In genomic region chr3:151356791-151357460, GRCh38 we compare ENCODE assay signal across 19 cellular contexts. TPM values are rescaled to one million over a fixed set of nuclear protein-coding genes. Genes with fewer than 3 reads are reported as not detected.
DNase-seq lines count a peak whose midpoint lies in the region; ATAC-seq and TF ChIP-seq lines count a peak whose summit lies in the region.
"Had no signal": no experiment of that assay in that cellular context is flagged by ENCODE, and none has a peak within 500 bp of the region (broad histone marks: within the 10 kb centered on the region; RNA-seq: fewer than 3 reads in every experiment).

No MANE protein-coding gene starts in this region.

- H3K9me3 Mint-ChIP-seq in memory B cell = no peaks in the 10 kb centered on the region
- H3K9me3 Mint-ChIP-seq: activated naive CD8-positive, alpha-beta T cell treated with anti-CD3 and anti-CD28 coated beads, Interleukin-2, amount 10 ng/mL, durations not matched to agents 7 days and 5 days; type B pancreatic cell had no signal

- no peaks in the 10 kb centered on the region for H3K4me1 ChIP-seq in mammary epithelial cell (ENCODE audit: insufficient read depth, low read length)
- H3K4me1 ChIP-seq: SJSA1 had no signal

- no peak overlapping the region for H3K4me3 Mint-ChIP-seq in memory B cell
- H3K4me3 Mint-ChIP-seq: activated naive CD8-positive, alpha-beta T cell treated with anti-CD3 and anti-CD28 coated beads, Interleukin-2, amount 10 ng/mL, durations not matched to agents 7 days and 5 days; type B pancreatic cell had no signal

- H3K27ac Mint-ChIP-seq in memory B cell = peak overlapping the region; percentile 59
- H3K27ac Mint-ChIP-seq: activated naive CD8-positive, alpha-beta T cell treated with anti-CD3 and anti-CD28 coated beads, Interleukin-2, amount 10 ng/mL, durations not matched to agents 7 days and 5 days; type B pancreatic cell had no signal

- intact Hi-C loops in mammary epithelial cell (cut with micrococcal nuclease) = no loop called here

- H3K4me2 ChIP-seq in mammary epithelial cell (ENCODE audit: insufficient read depth, low read depth, low read length) = peak overlapping the region; percentile 41

- CTCF ChIA-PET in mammary epithelial cell (lab: Charles Lee; ENCODE audit: low non-redundant PET) = no interaction called here

- no TSS peak for BruUV-seq in mammary epithelial cell (replicated peaks; lab: Mats Ljungman, UMichigan)

- peak overlapping the region; percentile 60 for H2AFZ ChIP-seq in mammary epithelial cell (ENCODE audit: low read depth, low read length)

- no peak overlapping the region for H3K27ac ChIP-seq in mammary epithelial cell (ENCODE audit: insufficient read depth, low read depth, low read length)
- H3K27ac ChIP-seq: SJSA1, WERI-Rb-1 had no signal

- no peaks in the 10 kb centered on the region for H3K27me3 ChIP-seq in mammary epithelial cell (ENCODE audit: insufficient read depth, low read length)
- H3K27me3 ChIP-seq: SJSA1 had no signal

- 11% methylated on average over 2 of the region's 2 CpGs for WGBS in mammary epithelial cell (ENCODE audit: low coverage, missing lambda C conversion rate)

- no peak for TF ChIP-seq CTCF in mammary epithelial cell (conservative IDR thresholded peaks at IDR 0.05 in 1 of 2, IDR thresholded peaks at IDR 0.05 in 1 of 2; ENCODE audit: extremely low read depth in 1 of 2, insufficient read depth in 1 of 2, low read depth in 1 of 2, low read length in 2 of 2)

- no peaks in the 10 kb centered on the region for H3K27me3 Mint-ChIP-seq in memory B cell
- H3K27me3 Mint-ChIP-seq: type B pancreatic cell had no signal

- dilution Hi-C loops in mammary epithelial cell (cut with HindIII; ENCODE audit: low sequenced_read_pairs) = no loop called here

- in situ Hi-C loops in mammary epithelial cell (cut with MboI; ENCODE audit: low sequenced_read_pairs in 2 of 2) = no loop called here

- H3K79me2 ChIP-seq in mammary epithelial cell (ENCODE audit: insufficient read depth, low read length) = no peaks in the 10 kb centered on the region

- DNase-seq in Ammon's horn (ENCODE audit: low spot score) (peak; percentile 66), LHCN-M2 (ENCODE audit: low read depth) (peak; percentile 2), mammary epithelial cell (no peak), memory B cell (ENCODE audit: low spot score in 2 of 2) (no peak), HPDE6-E6E7 (ENCODE audit: extremely low spot score) (no peak), T-helper 9 cell (no peak), dermis blood vessel endothelial cell (no peak)
- DNase-seq: activated CD8-positive, alpha-beta memory T cell treated with anti-CD3 and anti-CD28 coated beads, Interleukin-2, amount 50 U/mL, for 4 hours; activated naive CD8-positive, alpha-beta T cell treated with anti-CD3 and anti-CD28 coated beads, Interleukin-2, amount 10 ng/mL, durations not matched to agents 7 days and 5 days; NCI-H1930; NCI-H69; stimulated activated CD8-positive, alpha-beta memory T cell treated with anti-CD3 and anti-CD28 coated beads, Interleukin-4, amount 100 ng/mL, for 48 hours; WERI-Rb-1 had no signal

- no peak overlapping the region for H3K4me3 ChIP-seq in mammary epithelial cell (replicated peaks in 1 of 3; ENCODE audit: insufficient read depth in 1 of 3, low read depth in 2 of 3, low read length in 3 of 3)
- H3K4me3 ChIP-seq: SJSA1 had no signal

- ATAC-seq in memory B cell (ENCODE audit: low read depth) (peak; percentile 78), GM19324 (IDR thresholded peaks at IDR 0.05; ENCODE audit: low FRiP score, unreplicated experiment) (no peak)

- H3K36me3 Mint-ChIP-seq in memory B cell = no peaks in the 10 kb centered on the region
- H3K36me3 Mint-ChIP-seq: activated naive CD8-positive, alpha-beta T cell treated with anti-CD3 and anti-CD28 coated beads, Interleukin-2, amount 10 ng/mL, durations not matched to agents 7 days and 5 days; type B pancreatic cell had no signal

- no peak overlapping the region for H3K9ac ChIP-seq in mammary epithelial cell (ENCODE audit: insufficient read depth, low read length)

- no peaks in the 10 kb centered on the region for H3K36me3 ChIP-seq in mammary epithelial cell (ENCODE audit: insufficient read depth, low read length)
- H3K36me3 ChIP-seq: SJSA1, WERI-Rb-1 had no signal

- H3K4me1 Mint-ChIP-seq in memory B cell = peaks cover 8% of the 10 kb centered on the region

- H4K20me1 ChIP-seq in mammary epithelial cell (ENCODE audit: insufficient read depth, low read length) = no peaks in the 10 kb centered on the region

- no peaks in the 10 kb centered on the region for H3K9me3 ChIP-seq in mammary epithelial cell (replicated peaks; ENCODE audit: insufficient read depth, low read length)
- H3K9me3 ChIP-seq: SJSA1 had no signal

RNA-seq across cellular contexts. Expression of gene P2RY13, which starts 27.6 kb away (rescaled TPM):
- total RNA-seq in LHCN-M2 (2014; rRNA removed) = not detected in 2 replicates
- not detected for polyA plus RNA-seq in LHCN-M2 (2012)
- not detected for total RNA-seq in mammary epithelial cell
- not detected for polyA plus RNA-seq in mammary epithelial cell
- not detected for polyA minus RNA-seq in mammary epithelial cell
- total RNA-seq in dermis blood vessel endothelial cell = not detected in 2 replicates
- total RNA-seq: activated naive CD8-positive, alpha-beta T cell treated with anti-CD3 and anti-CD28 coated beads, Interleukin-2, amount 10 ng/mL, durations not matched to agents 7 days and 5 days; Daoy; pulmonary artery endothelial cell; SJSA1 had no signal

RNA-seq across cellular contexts. Expression of gene P2RY12, which starts 27.6 kb away (rescaled TPM):
- total RNA-seq in LHCN-M2 (2014; rRNA removed) = not detected in 2 replicates
- polyA plus RNA-seq in LHCN-M2 (2012) = not detected
- total RNA-seq in mammary epithelial cell = not detected
- polyA plus RNA-seq in mammary epithelial cell = not detected
- not detected for polyA minus RNA-seq in mammary epithelial cell
- total RNA-seq in dermis blood vessel endothelial cell = not detected in 2 replicates
- total RNA-seq: activated naive CD8-positive, alpha-beta T cell treated with anti-CD3 and anti-CD28 coated beads, Interleukin-2, amount 10 ng/mL, durations not matched to agents 7 days and 5 days; Daoy; pulmonary artery endothelial cell; SJSA1 had no signal

RNA-seq across cellular contexts. Expression of gene GPR87, which starts 40.3 kb away (rescaled TPM):
- total RNA-seq in LHCN-M2 (2014; rRNA removed) (not detected in 2 replicates), mammary epithelial cell (10 to 100 TPM; 66.1 to 78.7 TPM), dermis blood vessel endothelial cell (not detected in 2 replicates)
- not detected for polyA plus RNA-seq in LHCN-M2 (2012)
- polyA plus RNA-seq in mammary epithelial cell = 88.9 TPM
- polyA minus RNA-seq in mammary epithelial cell = 41.7 TPM
- total RNA-seq: activated naive CD8-positive, alpha-beta T cell treated with anti-CD3 and anti-CD28 coated beads, Interleukin-2, amount 10 ng/mL, durations not matched to agents 7 days and 5 days; mononuclear cell had no signal

Comparison
In these comparisons a context has a peak if more than half of its experiments do, and no peak if none do; other contexts are left out.
1. DNase-seq: peak in Ammon's horn (single experiment) and LHCN-M2 (single experiment); none in mammary epithelial cell (single experiment), memory B cell (0 of 2), HPDE6-E6E7 (single experiment), T-helper 9 cell (single experiment) and dermis blood vessel endothelial cell (single experiment).
2. RNA of gene GPR87, which starts 40.3 kb away (total RNA-seq): 66.1 to 78.7 TPM in mammary epithelial cell; not detected in LHCN-M2 and not detected in dermis blood vessel endothelial cell; every median in the first group is over 10 times any median in the second.